Comparison of ENCODE assay signal across 9 cellular contexts in genomic region chr18:50298443-50299284, GRCh38. TPM values are rescaled to one million over a fixed set of nuclear protein-coding genes. Genes with fewer than 3 reads are reported as not detected.
DNase-seq lines count a peak whose midpoint lies in the region; ATAC-seq and TF ChIP-seq lines count a peak whose summit lies in the region.
"Had no signal": no experiment of that assay in that cellular context is flagged by ENCODE, and none has a peak within 500 bp of the region (broad histone marks: within the 10 kb centered on the region; RNA-seq: fewer than 3 reads in every experiment).

No MANE protein-coding gene starts in this region.

- no peaks in the 10 kb centered on the region for H3K36me3 Mint-ChIP-seq in naive B cell

- H3K4me1 Mint-ChIP-seq in naive B cell, result peaks cover 10 to 17% (median 17%) of the 10 kb centered on the region in 3 donors

- ATAC-seq in naive B cell (ENCODE audit: low read depth in 2 of 2), result peak; percentile 12 to 15
- ATAC-seq in HG03175 (IDR thresholded peaks at IDR 0.05; ENCODE audit: unreplicated experiment), result no peak

- H3K4me3 ChIP-seq in AG04449 (ENCODE audit: low read depth, low read length), result peak overlapping the region; percentile 60; the same call in 1 of the 2 replicates
- peak overlapping the region; percentile 32 for H3K4me3 ChIP-seq in HFF-Myc (replicated peaks; ENCODE audit: low read depth, low read length)
- H3K4me3 ChIP-seq in choroid plexus epithelial cell (ENCODE audit: low read depth, low read length), result peak overlapping the region; percentile 64

- peak overlapping the region in 1 of 6 donors; percentile 65 for H3K27ac Mint-ChIP-seq in naive B cell

- CTCF ChIA-PET in AG04449 (lab: Yijun Ruan, JAX), result no interaction called here

- H3K4me3 Mint-ChIP-seq in naive B cell, result peak overlapping the region; percentile 66 to 91 (median 86)

- POLR2A ChIA-PET in AG04449 (lab: Yijun Ruan, JAX), result no interaction called here

- peaks cover 4 to 8% (median 7%) of the 10 kb centered on the region in 3 donors for H3K27me3 Mint-ChIP-seq in naive B cell

- H3K9me3 Mint-ChIP-seq in naive B cell, result peaks cover 0 to 3% (median 0%) of the 10 kb centered on the region in 7 donors

- DNase-seq in AG04449 (ENCODE audit: low read depth, low spot score) (no peak), HFF-Myc (ENCODE audit: extremely low read depth, low read depth) (no peak), choroid plexus epithelial cell (ENCODE audit: low read depth) (no peak), naive B cell (no peak), AG20443 (ENCODE audit: low spot score) (no peak), activated gamma-delta T cell (lab: John Stamatoyannopoulos, UW) (no peak), GM19240 (ENCODE audit: insufficient read length, low spot score) (no peak)
- DNase-seq: NCI-H1048 had no signal

- TF ChIP-seq CTCF in AG04449 (IDR thresholded peaks at IDR 0.05; ENCODE audit: insufficient read depth, low read length, missing control alignments), result no peak
- no peak for TF ChIP-seq CTCF in HFF-Myc (IDR thresholded peaks at IDR 0.05; ENCODE audit: low read depth, low read length, missing control alignments)
- no peak for TF ChIP-seq CTCF in choroid plexus epithelial cell (conservative IDR thresholded peaks at IDR 0.05; ENCODE audit: low read depth, low read length)

RNA-seq across cellular contexts. Expression of gene CXXC1, which starts 11.2 kb away (rescaled TPM):
- 10 to 100 TPM; 56.7 to 97.3 (median 71.0) TPM for polyA plus RNA-seq in naive B cell (ENCODE audit: low read depth in 6 of 6)

RNA-seq across cellular contexts. Expression of gene MBD1, which starts 17.3 kb away (rescaled TPM):
- polyA plus RNA-seq in naive B cell (ENCODE audit: low read depth in 6 of 6), result 10 to 100 TPM; 23.4 to 42.4 (median 25.0) TPM

RNA-seq across cellular contexts. Expression of gene CFAP53, which starts 32.4 kb away (rescaled TPM):
- under 1 TPM in 1 of 6 donors, not detected in 5; 0.27 TPM for polyA plus RNA-seq in naive B cell (ENCODE audit: low read depth in 6 of 6)
